Comparison of ENCODE assay signal across 19 cellular contexts in the genomic region with DNA sequence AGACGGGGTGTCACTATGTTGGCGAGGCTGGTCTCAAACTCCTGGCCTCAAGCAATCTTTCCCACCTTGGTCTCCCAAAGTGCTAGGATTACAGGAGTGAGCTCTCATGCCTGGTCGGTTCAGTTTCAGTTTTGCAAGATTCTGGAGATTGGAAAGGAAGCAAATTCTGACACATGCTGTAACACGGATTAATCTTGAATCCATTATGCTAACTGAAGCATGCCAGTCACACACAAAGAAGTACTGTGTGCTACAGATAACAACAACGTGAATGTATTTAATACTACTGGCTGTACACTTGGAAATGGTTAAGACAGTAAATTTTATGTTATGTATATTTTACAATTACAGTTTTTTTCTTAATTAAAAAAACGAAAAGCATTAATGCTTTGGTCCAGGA.
"Had no signal": no experiment of that assay in that cellular context is flagged by ENCODE, and none has a peak within 500 bp of the region (broad histone marks: within the 10 kb centered on the region; RNA-seq: fewer than 3 reads in every experiment).

No MANE protein-coding gene starts in this region.

- H3K4me3 ChIP-seq: cardiac muscle cell, gastrocnemius medialis, psoas muscle, sigmoid colon, spleen, tibial artery had no signal

- ATAC-seq: activated naive CD4-positive, alpha-beta T cell treated with anti-CD3 and anti-CD28 coated beads, Interleukin-2, amount 50 U/mL, for 72 hours; gastrocnemius medialis; naive thymus-derived CD4-positive, alpha-beta T cell; psoas muscle; T-helper 17 cell had no signal

- H3K27ac ChIP-seq: cardiac muscle cell, gastrocnemius medialis, psoas muscle, sigmoid colon, spleen, tibial artery had no signal

- H3K4me1 ChIP-seq: gastrocnemius medialis, psoas muscle, sigmoid colon, tibial artery had no signal

- H3K9me3 ChIP-seq: gastrocnemius medialis, psoas muscle, sigmoid colon, spleen, tibial artery had no signal

- FAIRE-seq: TTC549 had no signal

- H3K27me3 ChIP-seq: cardiac muscle cell, gastrocnemius medialis, sigmoid colon, spleen had no signal

- DNase-seq: activated CD4-positive, alpha-beta T cell treated with anti-CD3 and anti-CD28 coated beads, Interleukin-2, amount 50 U/mL, for 4 hours; activated gamma-delta T cell treated with Interleukin-2 at 50 U/mL for 16 hours; activated T-cell treated with anti-CD3 and anti-CD28 coated beads for 4 hours; dermis blood vessel endothelial cell; effector memory CD4-positive, alpha-beta T cell; gastrocnemius medialis; head of caudate nucleus; kidney glomerular epithelial cell; mesendoderm; naive thymus-derived CD4-positive, alpha-beta T cell; psoas muscle; sigmoid colon; spleen; stimulated activated naive CD4-positive, alpha-beta T cell; T-helper 17 cell; tibial artery had no signal

- H3K36me3 ChIP-seq: cardiac muscle cell, gastrocnemius medialis, sigmoid colon, spleen, tibial artery had no signal
